Comparison of ENCODE assay signal across 34 cellular contexts in genomic region chr1:4877426-4877825, GRCh38.
"Had no signal": no experiment of that assay in that cellular context is flagged by ENCODE, and none has a peak within 500 bp of the region (broad histone marks: within the 10 kb centered on the region; RNA-seq: fewer than 3 reads in every experiment).

No MANE protein-coding gene starts in this region.

- H3K4me2 ChIP-seq: KMS-11 had no signal

- H3K9ac ChIP-seq: KMS-11 had no signal

- H3K9me3 ChIP-seq: MG63 had no signal

- H3K27ac ChIP-seq: KMS-11 had no signal

- DNase-seq: Karpas-422, Kasumi-1, MG63, MM.1S, MV-4-11, NCI-H1048, NCI-H1092, NCI-H1092 treated with DMSO at 0.1 percent for 48 hours, NCI-H1105, NCI-H1105 treated with DMSO at 0.1 percent for 48 hours, NCI-H1417, NCI-H1417 treated with DMSO at 0.1 percent for 48 hours, NCI-H1436, NCI-H1436 treated with DMSO at 0.1 percent for 48 hours, NCI-H146, NCI-H1694, NCI-H1694 treated with DMSO at 0.1 percent for 48 hours, NCI-H187, NCI-H187 treated with DMSO at 0.1 percent for 48 hours, NCI-H1930, NCI-H2029, NCI-H2029 treated with DMSO at 0.1 percent for 48 hours, NCI-H2081, NCI-H2081 treated with DMSO at 0.1 percent for 48 hours, NCI-H2107, NCI-H2171, NCI-H2171 treated with DMSO at 0.1 percent for 48 hours, NCI-H2227 treated with DMSO at 0.1 percent for 48 hours, NCI-H226, NCI-H345, NCI-H446, NCI-H446 treated with DMSO at 0.1 percent for 48 hours, NCI-H510A had no signal

- H3K36me3 ChIP-seq: MG63 had no signal

- H3K27me3 ChIP-seq: MG63 had no signal

- H3K4me3 ChIP-seq: MG63 had no signal
